In the genomic region with DNA sequence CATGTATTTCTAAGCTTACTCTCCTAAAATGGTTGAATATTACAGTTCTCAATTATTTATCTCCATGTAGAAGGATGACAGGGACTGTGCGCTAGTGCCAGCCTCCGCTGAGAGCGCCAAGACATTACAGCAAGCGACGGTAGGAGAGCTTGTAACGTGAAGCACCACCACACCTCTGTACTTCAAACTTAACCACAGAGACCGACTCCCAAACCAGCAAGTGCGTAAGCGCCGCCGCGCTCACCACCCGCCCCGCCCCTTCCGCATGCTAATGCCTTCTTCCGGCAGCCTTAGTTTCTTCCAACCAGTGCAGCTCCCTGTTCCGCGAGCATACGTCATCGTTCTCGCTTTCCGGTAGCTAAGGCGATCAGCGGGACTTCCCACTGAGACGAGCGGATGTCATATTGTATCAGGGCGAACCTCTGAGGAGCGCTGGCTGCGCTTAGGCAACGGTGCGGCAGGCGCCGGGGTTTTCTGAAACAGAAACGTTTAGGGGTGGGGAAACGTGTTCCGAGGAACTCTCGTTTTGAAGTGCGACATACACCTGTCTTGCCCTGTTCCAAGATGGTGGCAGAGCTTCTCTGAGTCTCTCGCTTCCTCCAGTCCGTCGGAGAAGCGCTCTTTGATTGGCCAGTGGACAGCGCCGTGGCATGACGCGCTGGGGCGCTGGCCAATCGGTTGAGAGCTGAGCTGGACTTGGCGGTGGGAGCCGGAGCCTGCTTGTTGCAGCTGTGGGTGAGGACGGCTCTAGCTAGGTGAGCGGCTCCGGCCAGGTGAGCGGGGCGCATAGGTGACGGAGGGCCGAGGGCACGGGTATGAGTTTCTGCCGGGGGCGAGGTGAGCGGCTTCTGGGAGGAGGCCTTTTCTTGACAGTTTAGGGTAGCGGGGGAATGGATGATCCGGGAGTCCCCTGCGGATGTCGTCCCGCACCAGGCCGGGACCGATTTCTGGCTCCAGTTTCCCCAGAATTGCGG, we compare ENCODE assay signal across 8 cellular contexts. TPM values are rescaled to one million over a fixed set of nuclear protein-coding genes. Genes with fewer than 3 reads are reported as not detected.
DNase-seq lines count a peak whose midpoint lies in the region; ATAC-seq, FAIRE-seq and TF ChIP-seq lines count a peak whose summit lies in the region.

A gene (plus strand): TSS at position 723 of the 974 bp plus-strand sequence. CDS start 2,896 bp downstream, outside the sequence.

- H3K4me3 ChIP-seq in BE2C (ENCODE audit: low read depth, low read length) = peak within 1 kb of the TSS; percentile 72

- H3K36me3 ChIP-seq in BE2C = peaks cover 13% of the 10 kb centered on the region

- DNase-seq in BE2C = peak; percentile 96
- DNase-seq in GM19240 (ENCODE audit: insufficient read length, low spot score) = peak; percentile 87
- DNase-seq in NCI-H526 (lab: John Stamatoyannopoulos, UW) = peak; percentile 99
- DNase-seq in activated CD4-positive, alpha-beta T cell treated with anti-CD3 and anti-CD28 coated beads for 48 hours = peak; percentile 99
- DNase-seq in kidney glomerular epithelial cell (lab: John Stamatoyannopoulos, UW) = peak; percentile 96
- peak; percentile 93 to 94 for DNase-seq in stimulated activated CD4-positive, alpha-beta T cell treated with anti-CD3 and anti-CD28 coated beads, Interleukin-1b, Interleukin-23, amount 100 ng/mL, for 1 hour (ENCODE audit: low read depth in 2 of 2)

- peak; percentile 73 for FAIRE-seq in colon (lab: Jason Lieb, UNC)

- ATAC-seq in HG03460 (IDR thresholded peaks at IDR 0.05; ENCODE audit: unreplicated experiment) = peak; percentile 96

- no peaks in the 10 kb centered on the region for H3K4me1 ChIP-seq in BE2C

- no peaks in the 10 kb centered on the region for H3K9me3 ChIP-seq in BE2C

- TF ChIP-seq CTCF in BE2C (IDR thresholded peaks at IDR 0.05; ENCODE audit: low read depth, low read length) = no peak

- H3K27me3 ChIP-seq in BE2C = no peaks in the 10 kb centered on the region

RNA-seq across cellular contexts. Expression of the gene that starts here (rescaled TPM):
- 85.1 TPM for polyA plus RNA-seq in BE2C (2012; ENCODE audit: insufficient read depth, insufficient read length, low read depth)

Comparison
In these comparisons a context has a peak if more than half of its experiments do, and no peak if none do; other contexts are left out.
1. Peak in every context shown above with its lines: DNase-seq, ATAC-seq and H3K4me3 ChIP-seq.